ENCODE assay signal across 21 cellular contexts in the genomic region with DNA sequence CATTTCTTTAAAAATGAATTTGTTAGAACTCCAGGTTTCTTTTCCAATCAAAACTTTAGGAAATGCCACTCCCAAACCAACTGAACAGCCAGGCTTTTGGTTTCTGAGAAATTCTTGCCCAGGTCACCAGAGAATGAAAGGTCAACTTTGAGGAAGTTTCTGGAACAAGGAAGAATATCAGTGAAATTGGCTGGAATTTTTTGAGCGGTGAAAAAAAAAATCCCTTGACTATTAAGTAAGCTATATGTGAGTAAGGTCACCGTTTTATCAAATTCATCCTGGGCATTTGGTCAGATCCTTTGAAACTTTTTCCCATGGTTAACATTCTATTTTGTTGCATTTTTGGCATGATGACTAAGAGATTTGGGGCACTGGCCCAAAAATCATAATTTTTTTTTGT.
DNase-seq lines count a peak whose midpoint lies in the region; ATAC-seq, FAIRE-seq and TF ChIP-seq lines count a peak whose summit lies in the region.
"Had no signal": no experiment of that assay in that cellular context is flagged by ENCODE, and none has a peak within 500 bp of the region (broad histone marks: within the 10 kb centered on the region; RNA-seq: fewer than 3 reads in every experiment).

No MANE protein-coding gene starts in this region.

- H3K27me3 ChIP-seq in liver (ENCODE audit: control insufficient read depth in 4 of 4, insufficient read depth in 4 of 4, low read length in 3 of 4), result no peaks in the 10 kb centered on the region
- no peaks in the 10 kb centered on the region for H3K27me3 ChIP-seq in HepG2 (ENCODE audit: control insufficient read depth in 1 of 2, insufficient read depth in 2 of 2, low read length in 2 of 2)
- H3K27me3 ChIP-seq in HAP-1 (ENCODE audit: low read depth), result no peaks in the 10 kb centered on the region
- H3K27me3 ChIP-seq: BLaER1 had no signal

- no peak overlapping the region for H3K27ac ChIP-seq in liver (ENCODE audit: low read depth in 1 of 2, low read length in 2 of 2)
- H3K27ac ChIP-seq in HepG2 (ENCODE audit: extremely low read length, insufficient read depth, low read length), result no peak overlapping the region
- H3K27ac ChIP-seq: BLaER1 had no signal

- no peak for TF ChIP-seq POLR2A in HepG2 (IDR thresholded peaks at IDR 0.05; ENCODE audit: insufficient read depth in 1 of 2, low read depth in 2 of 2, low read length in 2 of 2)

- no peaks in the 10 kb centered on the region for H3K36me3 ChIP-seq in liver (ENCODE audit: control insufficient read depth in 4 of 4, insufficient read depth in 3 of 4, low read depth in 1 of 4, low read length in 3 of 4)
- H3K36me3 ChIP-seq in HepG2 (replicated peaks in 1 of 2; ENCODE audit: control insufficient read depth in 1 of 2, insufficient read depth in 2 of 2, low read length in 2 of 2), result no peaks in the 10 kb centered on the region
- no peaks in the 10 kb centered on the region for H3K36me3 ChIP-seq in HAP-1 (replicated peaks)
- H3K36me3 ChIP-seq: BLaER1 had no signal

- TF ChIP-seq EP300 in HepG2 (IDR thresholded peaks at IDR 0.05; ENCODE audit: low read depth in 2 of 2, low read length in 2 of 2) (no peak), HepG2 (CRISPR knock-in tag; IDR thresholded peaks at IDR 0.05; ENCODE audit: borderline replicate concordance) (no peak)

- H3K9ac ChIP-seq in liver (ENCODE audit: low read depth in 1 of 2, low read length in 2 of 2) (no peak overlapping the region), HepG2 (ENCODE audit: insufficient read depth, low read depth, low read length) (no peak overlapping the region)
- H3K9ac ChIP-seq: BLaER1 had no signal

- TF ChIP-seq CTCF in liver (IDR thresholded peaks at IDR 0.05; ENCODE audit: low read depth, low read length, missing input control), result no peak
- no peak for TF ChIP-seq CTCF in HepG2 (CRISPR knock-in tag; IDR thresholded peaks at IDR 0.05)

- POLR2A ChIA-PET in HepG2 (lab: Yijun Ruan, JAX), result no interaction called here

- in situ Hi-C loops in HepG2 (cut with HindIII; ENCODE audit: extremely low pct_ligation_motif_present, low pct_unique_long_range_greater_than_20kb), result no loop called here
- in situ Hi-C loops in HAP-1 (cut with MboI; ENCODE audit: low sequenced_read_pairs), result no loop called here

- no peak for TF ChIP-seq RAD21 in liver (IDR thresholded peaks at IDR 0.05)
- TF ChIP-seq RAD21 in HepG2 (CRISPR knock-in tag; IDR thresholded peaks at IDR 0.05), result no peak

- intact Hi-C loops in HepG2 (cut with micrococcal nuclease; ENCODE audit: unreplicated experiment), result no loop called here

- no peak overlapping the region for H2AFZ ChIP-seq in HepG2 (ENCODE audit: low read length)

- H3K79me2 ChIP-seq in HepG2 (ENCODE audit: insufficient read depth, low read length), result no peaks in the 10 kb centered on the region

- no peak overlapping the region for H3K4me2 ChIP-seq in HepG2 (ENCODE audit: low read depth, low read length)

- no peaks in the 10 kb centered on the region for H3K9me3 ChIP-seq in liver (ENCODE audit: control insufficient read depth in 4 of 4, low read length in 3 of 4)
- no peaks in the 10 kb centered on the region for H3K9me3 ChIP-seq in HepG2 (ENCODE audit: low read length)
- H3K9me3 ChIP-seq in HAP-1, result no peaks in the 10 kb centered on the region; the same call in 1 of the 2 replicates
- H3K9me3 ChIP-seq: BLaER1 had no signal

- 37% methylated on average over 2 of the region's 2 CpGs for WGBS in liver
- WGBS in HepG2 (ENCODE audit: low lambda C conversion rate), result 33% methylated on average over 2 of the region's 2 CpGs

- no TSS peak for BruUV-seq in HepG2 (replicated peaks; lab: Mats Ljungman, UMichigan)

- no peak for ATAC-seq in HepG2
- ATAC-seq in GM21367 (IDR thresholded peaks at IDR 0.05; ENCODE audit: unreplicated experiment), result no peak
- ATAC-seq: GM12878, HCT116 had no signal

- H3K4me1 ChIP-seq in liver (ENCODE audit: control insufficient read depth in 4 of 4, insufficient read depth in 4 of 4, low read length in 3 of 4), result peaks cover 0 to 2% (median 0%) of the 10 kb centered on the region in 4 donors
- no peaks in the 10 kb centered on the region for H3K4me1 ChIP-seq in HepG2 (ENCODE audit: insufficient read depth, low read length)
- H3K4me1 ChIP-seq in HAP-1, result no peaks in the 10 kb centered on the region

- DNase-seq in HepG2 (ENCODE audit: low spot score) (no peak), dermis microvascular lymphatic vessel endothelial cell (ENCODE audit: low read depth in 2 of 2) (peak; percentile 20 to 56), pulmonary artery endothelial cell (ENCODE audit: low read depth, low spot score) (peak; percentile 51), RKO (ENCODE audit: low spot score) (no peak), HAP-1 (ENCODE audit: low spot score in 2 of 2) (no peak)
- DNase-seq: ACHN; CD4-positive, alpha-beta memory T cell; DND-41; GOT3; MV-4-11; NCI-H1105 treated with DMSO at 0.1 percent for 48 hours; NCI-H2029 treated with DMSO at 0.1 percent for 48 hours; NCI-H226; NCI-H524; NCI-H774; NK-92 treated with Interleukin-12 subunit alpha and Interleukin-12 subunit beta, amount 100 ng/mL, for 24 hours had no signal

- H4K20me1 ChIP-seq in HepG2 (ENCODE audit: insufficient read depth, low read length), result no peaks in the 10 kb centered on the region
- H4K20me1 ChIP-seq: BLaER1 had no signal

- CTCF ChIA-PET in HepG2 (lab: Yijun Ruan, JAX; ENCODE audit: low intra/inter-chr PET ratio, low total read pairs), result no interaction called here

- H3K4me3 ChIP-seq in liver (ENCODE audit: low read depth in 1 of 3, low read length in 3 of 3), result no peak overlapping the region
- no peak overlapping the region for H3K4me3 ChIP-seq in HepG2 (replicated peaks in 1 of 3; ENCODE audit: insufficient read depth in 1 of 3, low read depth in 2 of 3, low read length in 3 of 3)
- no peak overlapping the region for H3K4me3 ChIP-seq in HAP-1
- H3K4me3 ChIP-seq: BLaER1, GM12878 had no signal

- no peak for FAIRE-seq in HepG2 (lab: Jason Lieb, UNC)
- FAIRE-seq: GM12878 had no signal

TF ChIP-seq in liver, 16 proteins besides CTCF, POLR2A, EP300 and RAD21:
- no peak for TF ChIP-seq RXRA (IDR thresholded peaks at IDR 0.05)
- TF ChIP-seq NR2F2 (IDR thresholded peaks at IDR 0.05), result peak; percentile 91
TF ChIP-seq in liver: peak in this region for 1.

TF ChIP-seq in HepG2, 621 proteins besides CTCF, POLR2A, EP300 and RAD21:
- TF ChIP-seq, protein P1, sequence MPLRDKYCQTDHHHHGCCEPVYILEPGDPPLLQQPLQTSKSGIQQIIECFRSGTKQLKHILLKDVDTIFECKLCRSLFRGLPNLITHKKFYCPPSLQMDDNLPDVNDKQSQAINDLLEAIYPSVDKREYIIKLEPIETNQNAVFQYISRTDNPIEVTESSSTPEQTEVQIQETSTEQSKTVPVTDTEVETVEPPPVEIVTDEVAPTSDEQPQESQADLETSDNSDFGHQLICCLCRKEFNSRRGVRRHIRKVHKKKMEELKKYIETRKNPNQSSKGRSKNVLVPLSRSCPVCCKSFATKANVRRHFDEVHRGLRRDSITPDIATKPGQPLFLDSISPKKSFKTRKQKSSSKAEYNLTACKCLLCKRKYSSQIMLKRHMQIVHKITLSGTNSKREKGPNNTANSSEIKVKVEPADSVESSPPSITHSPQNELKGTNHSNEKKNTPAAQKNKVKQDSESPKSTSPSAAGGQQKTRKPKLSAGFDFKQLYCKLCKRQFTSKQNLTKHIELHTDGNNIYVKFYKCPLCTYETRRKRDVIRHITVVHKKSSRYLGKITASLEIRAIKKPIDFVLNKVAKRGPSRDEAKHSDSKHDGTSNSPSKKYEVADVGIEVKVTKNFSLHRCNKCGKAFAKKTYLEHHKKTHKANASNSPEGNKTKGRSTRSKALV (CRISPR knock-in tag; IDR thresholded peaks at IDR 0.05), result no peak
- TF ChIP-seq ZNF230 (CRISPR knock-in tag; IDR thresholded peaks at IDR 0.05) (no peak), HCFC1 (IDR thresholded peaks at IDR 0.05; ENCODE audit: low read depth, low read length) (no peak)

Comparison
In these comparisons a context has a peak if more than half of its experiments do, and no peak if none do; other contexts are left out.
1. DNase-seq: peak in dermis microvascular lymphatic vessel endothelial cell (2 of 2) and pulmonary artery endothelial cell (single experiment); none in HepG2 (single experiment), RKO (single experiment) and HAP-1 (0 of 2).